ENCODE assay signal across 14 cellular contexts in the genomic region with DNA sequence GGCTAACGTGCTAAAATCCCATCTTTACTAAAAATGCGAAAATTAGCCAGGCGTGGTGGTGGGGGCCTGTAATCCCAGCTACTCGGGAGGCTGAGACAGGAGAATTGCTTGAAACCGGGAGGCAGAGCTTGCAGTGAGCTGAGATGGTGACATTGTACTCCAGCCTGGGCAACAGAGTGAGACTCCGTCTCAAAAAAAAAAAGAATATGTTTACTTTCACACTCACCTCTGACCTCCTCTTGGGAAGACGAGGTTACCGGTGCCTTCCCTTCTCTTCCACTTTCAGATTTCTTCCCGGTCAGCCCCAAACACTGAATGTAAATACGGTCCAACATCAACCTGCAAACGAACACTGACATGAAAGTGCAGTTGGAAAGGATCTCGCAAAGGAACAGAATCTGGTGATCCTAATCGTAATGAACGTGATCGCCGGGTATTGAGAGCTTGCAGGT. TPM values are rescaled to one million over a fixed set of nuclear protein-coding genes. Genes with fewer than 3 reads are reported as not detected.
DNase-seq lines count a peak whose midpoint lies in the region; ATAC-seq and TF ChIP-seq lines count a peak whose summit lies in the region.
"Had no signal": no experiment of that assay in that cellular context is flagged by ENCODE, and none has a peak within 500 bp of the region (broad histone marks: within the 10 kb centered on the region; RNA-seq: fewer than 3 reads in every experiment).

No MANE protein-coding gene starts in this region.

- TF ChIP-seq CTCF in RWPE1 (conservative IDR thresholded peaks at IDR 0.05; ENCODE audit: low read depth) (no peak), hepatocyte (IDR thresholded peaks at IDR 0.05; ENCODE audit: poor library complexity) (no peak), prostate gland (IDR thresholded peaks at IDR 0.05) (no peak), GM13976 (IDR thresholded peaks at IDR 0.05; ENCODE audit: borderline replicate concordance, control extremely low read depth, extremely low read depth, insufficient read depth, missing control alignments) (no peak)

- TF ChIP-seq POLR2A in prostate gland (IDR thresholded peaks at IDR 0.05): no peak

- H3K27ac ChIP-seq in RWPE1 (peak overlapping the region; percentile 92), hepatocyte (peak overlapping the region; percentile 76), prostate gland (peak overlapping the region; percentile 80 to 88)

- in situ Hi-C loops in GM13976 (cut with MboI; ENCODE audit: low sequenced_read_pairs, unreplicated experiment): no loop called here

- no peak for ATAC-seq in activated CD4-positive, alpha-beta T cell treated with anti-CD3 and anti-CD28 coated beads for 36 hours
- no peak for ATAC-seq in HG03025 (IDR thresholded peaks at IDR 0.05; ENCODE audit: low FRiP score, unreplicated experiment)

- no peaks in the 10 kb centered on the region for H3K79me2 ChIP-seq in hepatocyte

- no peaks in the 10 kb centered on the region for H3K36me3 Mint-ChIP-seq in activated CD4-positive, alpha-beta T cell treated with anti-CD3 and anti-CD28 coated beads for 36 hours (ENCODE audit: low read depth)

- WGBS in hepatocyte (ENCODE audit: low lambda C conversion rate, missing lambda C conversion rate): 82% methylated on average over 16 of the region's 16 CpGs
- WGBS in prostate gland: 65% methylated on average over 16 of the region's 16 CpGs

- H3K27me3 Mint-ChIP-seq in activated CD4-positive, alpha-beta T cell treated with anti-CD3 and anti-CD28 coated beads for 36 hours: no peaks in the 10 kb centered on the region

- H3K4me1 ChIP-seq in hepatocyte (ENCODE audit: insufficient read depth) (peaks cover 32% of the 10 kb centered on the region), prostate gland (replicated peaks) (peaks cover 28% of the 10 kb centered on the region)

- H3K9me3 ChIP-seq in hepatocyte (ENCODE audit: low read depth) (no peaks in the 10 kb centered on the region), prostate gland (no peaks in the 10 kb centered on the region)
- H3K9me3 ChIP-seq: tibial nerve had no signal

- no peaks in the 10 kb centered on the region for H3K27me3 ChIP-seq in hepatocyte
- H3K27me3 ChIP-seq in prostate gland (replicated peaks; ENCODE audit: insufficient read depth): no peaks in the 10 kb centered on the region
- H3K27me3 ChIP-seq: tibial nerve had no signal

- POLR2A ChIA-PET in activated CD4-positive, alpha-beta T cell treated with anti-CD3 and anti-CD28 coated beads for 36 hours (lab: Charles Lee): interaction anchor here (0.5 to 0.6 kb wide), 2 partner anchors 243 to 1622 kb away, joined by 3 to 4 read pairs; no protein-coding TSS in a partner anchor
- POLR2A ChIA-PET in RWPE1 (lab: Yijun Ruan, JAX; ENCODE audit: low non-redundant PET): interaction anchor here (0.6 kb wide), 1 partner anchor 35 kb away, joined by 3 read pairs; no protein-coding TSS in a partner anchor

- H3K4me2 ChIP-seq in hepatocyte: peak overlapping the region; percentile 75

- H4K20me1 ChIP-seq in hepatocyte (ENCODE audit: insufficient read depth, poor library complexity, severe bottlenecking): no peaks in the 10 kb centered on the region

- H3K4me3 Mint-ChIP-seq in activated CD4-positive, alpha-beta T cell treated with anti-CD3 and anti-CD28 coated beads for 36 hours: peak overlapping the region; percentile 50

- intact Hi-C loops in activated CD4-positive, alpha-beta T cell treated with anti-CD3 and anti-CD28 coated beads for 36 hours (cut with DNase I, micrococcal nuclease): no loop called here
- intact Hi-C loops in prostate gland (cut with DNase I): no loop called here

- no peak overlapping the region for H3K4me3 ChIP-seq in hepatocyte
- peak overlapping the region; percentile 14 to 16 for H3K4me3 ChIP-seq in prostate gland

- H3K4me1 Mint-ChIP-seq in activated CD4-positive, alpha-beta T cell treated with anti-CD3 and anti-CD28 coated beads for 36 hours: peaks cover 28% of the 10 kb centered on the region

- H3K27ac Mint-ChIP-seq in activated CD4-positive, alpha-beta T cell treated with anti-CD3 and anti-CD28 coated beads for 36 hours: no peak overlapping the region

- no peak for DNase-seq in activated CD4-positive, alpha-beta T cell treated with anti-CD3 and anti-CD28 coated beads for 36 hours
- no peak for DNase-seq in activated CD4-positive, alpha-beta T cell treated with anti-CD3 and anti-CD28 coated beads, Interleukin-2, amount 50 U/mL, for 1 hour
- DNase-seq in RWPE1 (ENCODE audit: low spot score): no peak
- no peak for DNase-seq in hepatocyte (ENCODE audit: low spot score)
- no peak for DNase-seq in prostate gland (ENCODE audit: low spot score)
- no peak for DNase-seq in GM13976 (ENCODE audit: low spot score)
- DNase-seq in DMS 273 treated with DMSO at 0.1 percent for 48 hours (lab: John Stamatoyannopoulos, UW): no peak
- DNase-seq: activated CD4-positive, alpha-beta T cell treated with anti-CD3 and anti-CD28 coated beads for 4 hours; activated naive CD4-positive, alpha-beta T cell treated with Interleukin-2 at 50 U/mL for 16 hours; NCI-H2029 treated with DMSO at 0.1 percent for 48 hours; SW 1271 had no signal

- H3K9me2 ChIP-seq in hepatocyte (replicated peaks; ENCODE audit: insufficient read depth): no peaks in the 10 kb centered on the region

- H3K9me3 Mint-ChIP-seq in activated CD4-positive, alpha-beta T cell treated with anti-CD3 and anti-CD28 coated beads for 36 hours (ENCODE audit: low read depth): no peaks in the 10 kb centered on the region

- CTCF ChIA-PET in activated CD4-positive, alpha-beta T cell treated with anti-CD3 and anti-CD28 coated beads for 36 hours (lab: Charles Lee): interaction anchor here (0.6 to 2.4 kb wide), 5 partner anchors 10 to 1918 kb away, joined by 3 to 13 read pairs (median 4); no protein-coding TSS in a partner anchor
- CTCF ChIA-PET in RWPE1 (lab: Yijun Ruan, JAX): interaction anchor here (0.7 to 1.0 kb wide), 2 partner anchors 75 to 1658 kb away, joined by 3 read pairs; no protein-coding TSS in a partner anchor

- H3K36me3 ChIP-seq in hepatocyte (replicated peaks; ENCODE audit: insufficient read depth, low read depth) (no peaks in the 10 kb centered on the region), prostate gland (no peaks in the 10 kb centered on the region)
- H3K36me3 ChIP-seq: tibial nerve had no signal

- no peak overlapping the region for H2AFZ ChIP-seq in hepatocyte

RNA-seq across cellular contexts. Expression of a gene that starts 31.8 kb away (rescaled TPM):
- 10 to 100 TPM in 1 of 2 experiments, 1 to 10 TPM in 1; 9.3 to 10.3 TPM for total RNA-seq in activated CD4-positive, alpha-beta T cell treated with anti-CD3 and anti-CD28 coated beads for 36 hours
- 8.1 and 9.4 TPM in 2 replicates for total RNA-seq in hepatocyte
- 20.2 and 20.3 TPM in 2 replicates for polyA plus RNA-seq in hepatocyte
- total RNA-seq in prostate gland: 10 to 100 TPM; 48.2 to 64.6 TPM

RNA-seq across cellular contexts. Expression of a gene that starts 49.1 kb away (rescaled TPM):
- total RNA-seq in activated CD4-positive, alpha-beta T cell treated with anti-CD3 and anti-CD28 coated beads for 36 hours: under 1 TPM; 0.42 to 0.62 TPM
- 0.73 and 2.2 TPM in 2 replicates for total RNA-seq in hepatocyte
- 1.3 and 2.3 TPM in 2 replicates for polyA plus RNA-seq in hepatocyte
- 10 to 100 TPM in 1 of 2 donors, under 1 TPM in 1; 0.64 to 18.2 TPM for total RNA-seq in prostate gland
- total RNA-seq: chondrocyte had no signal
